Comparison of ENCODE assay signal across 26 cellular contexts in genomic region chr11:2766166-2766565, GRCh38.
"Had no signal": no experiment of that assay in that cellular context is flagged by ENCODE, and none has a peak within 500 bp of the region (broad histone marks: within the 10 kb centered on the region; RNA-seq: fewer than 3 reads in every experiment).

No MANE protein-coding gene starts in this region.

- H3K4me3 Mint-ChIP-seq: activated CD8-positive, alpha-beta T cell treated with anti-CD3 and anti-CD28 coated beads, Interleukin-2, amount 10 ng/mL, durations not matched to agents 7 days and 5 days; activated naive CD8-positive, alpha-beta T cell; naive thymus-derived CD4-positive, alpha-beta T cell; neural crest cell; stimulated activated naive B cell treated with anti-CD40 and anti-IgM and Interleukin-4, amounts not matched to agents 10 μg/mL and 1 μg/mL and 100 μg/mL, for 72 hours; T-helper 1 cell treated with Interleukin-12 subunit alpha and Interleukin-12 subunit beta and Interleukin-4 antibody, amounts not matched to agents 30 μg/mL and 1 μg/mL, for 36 hours; WTC11 had no signal

- H3K27ac Mint-ChIP-seq: activated CD8-positive, alpha-beta T cell treated with anti-CD3 and anti-CD28 coated beads, Interleukin-2, amount 10 ng/mL, durations not matched to agents 7 days and 5 days; activated naive CD8-positive, alpha-beta T cell; naive thymus-derived CD4-positive, alpha-beta T cell; stimulated activated naive B cell treated with anti-CD40 and anti-IgM and Interleukin-4, amounts not matched to agents 10 μg/mL and 1 μg/mL and 100 μg/mL, for 72 hours; T-helper 1 cell treated with Interleukin-12 subunit alpha and Interleukin-12 subunit beta and Interleukin-4 antibody, amounts not matched to agents 30 μg/mL and 1 μg/mL, for 36 hours; WTC11 had no signal

- H3K9me3 ChIP-seq: adrenal gland, ascending aorta, colonic mucosa, heart right ventricle, sigmoid colon, thoracic aorta, upper lobe of left lung had no signal

- H3K27me3 Mint-ChIP-seq: activated naive CD8-positive, alpha-beta T cell had no signal

- H3K4me3 ChIP-seq: adrenal gland, ascending aorta, colonic mucosa, heart right ventricle, lung, sigmoid colon, smooth muscle cell, thoracic aorta, upper lobe of left lung had no signal

- ATAC-seq: activated CD8-positive, alpha-beta T cell treated with anti-CD3 and anti-CD28 coated beads, Interleukin-2, amount 10 ng/mL, durations not matched to agents 7 days and 5 days; heart right ventricle; left colon; naive thymus-derived CD4-positive, alpha-beta T cell; stimulated activated naive B cell treated with anti-CD40 and anti-IgM and Interleukin-4, amounts not matched to agents 10 μg/mL and 1 μg/mL and 100 μg/mL, for 72 hours; WTC11 had no signal

- H3K27ac ChIP-seq: adrenal gland, ascending aorta, brain microvascular endothelial cell, colonic mucosa, heart right ventricle, sigmoid colon, thoracic aorta, upper lobe of left lung had no signal

- H3K36me3 Mint-ChIP-seq: WTC11 had no signal

- H3K36me3 ChIP-seq: adrenal gland, ascending aorta, brain microvascular endothelial cell, colonic mucosa, sigmoid colon, thoracic aorta, upper lobe of left lung had no signal

- H3K9me3 Mint-ChIP-seq: T-helper 1 cell treated with Interleukin-12 subunit alpha and Interleukin-12 subunit beta and Interleukin-4 antibody, amounts not matched to agents 30 μg/mL and 1 μg/mL, for 36 hours had no signal

- H3K27me3 ChIP-seq: adrenal gland, ascending aorta, brain microvascular endothelial cell, colonic mucosa, heart right ventricle, sigmoid colon, upper lobe of left lung had no signal

- DNase-seq: activated CD8-positive, alpha-beta T cell treated with anti-CD3 and anti-CD28 coated beads, Interleukin-2, amount 10 ng/mL, durations not matched to agents 7 days and 5 days; activated naive CD4-positive, alpha-beta T cell; brain microvascular endothelial cell; central memory CD4-positive, alpha-beta T cell; foreskin fibroblast; islet precursor cell; left colon; occipital lobe; sigmoid colon; stimulated activated CD4-positive, alpha-beta T cell treated with anti-CD3 and anti-CD28 coated beads, Interleukin-2, amount 100 ng/mL, for 48 hours; stimulated activated CD8-positive, alpha-beta memory T cell treated with anti-CD3 and anti-CD28 coated beads, Interleukin-4, amount 100 ng/mL, for 48 hours; stimulated activated naive B cell treated with anti-CD40 and anti-IgM and Interleukin-4, amounts not matched to agents 10 μg/mL and 1 μg/mL and 100 μg/mL, for 72 hours; T1000 had no signal

- H3K4me1 Mint-ChIP-seq: WTC11 had no signal

- H3K4me1 ChIP-seq: adrenal gland, ascending aorta, colonic mucosa, sigmoid colon, upper lobe of left lung had no signal
